Comparison of ENCODE assay signal across 2 cellular contexts in genomic region chr11:79393362-79394043, GRCh38.
TF ChIP-seq lines count a peak whose summit lies in the region.

No MANE protein-coding gene starts in this region.

TF ChIP-seq in GM12878, 131 proteins besides CTCF, POLR2A, EP300 and RAD21:
- no peak for TF ChIP-seq KAT2A (conservative IDR thresholded peaks at IDR 0.05; ENCODE audit: control insufficient read depth, low read depth, low read length)
- TF ChIP-seq BHLHE40 (IDR thresholded peaks at IDR 0.05; ENCODE audit: borderline replicate concordance in 1 of 2, low read depth in 2 of 2, low read length in 1 of 2): peak in 1 of 2 experiments; percentile 26; a peak in 1 of 4 replicates
- no peak for TF ChIP-seq ZNF207 (IDR thresholded peaks at IDR 0.05; ENCODE audit: borderline replicate concordance)
- TF ChIP-seq DPF2 (IDR thresholded peaks at IDR 0.05): 0 out of 2 replicates have a peak, but pooled peaks have one; percentile 25
- TF ChIP-seq IKZF1 (conservative IDR thresholded peaks at IDR 0.05): peak; percentile 43; the same call in 1 of the 2 replicates
- TF ChIP-seq JUND (IDR thresholded peaks at IDR 0.05; ENCODE audit: low read depth, low read length): no peak

TF ChIP-seq in HepG2, 621 proteins besides CTCF, POLR2A, EP300 and RAD21:
- TF ChIP-seq ELK4 (CRISPR knock-in tag; IDR thresholded peaks at IDR 0.05; ENCODE audit: borderline replicate concordance) (no peak), ZNF180 (CRISPR knock-in tag; IDR thresholded peaks at IDR 0.05; ENCODE audit: borderline replicate concordance, low read depth) (no peak), TFAP4 (IDR thresholded peaks at IDR 0.05; ENCODE audit: borderline replicate concordance, low read depth) (no peak), ZNF83 (CRISPR knock-in tag; IDR thresholded peaks at IDR 0.05; ENCODE audit: borderline replicate concordance) (no peak), ZNF326 (CRISPR knock-in tag; IDR thresholded peaks at IDR 0.05; ENCODE audit: borderline replicate concordance) (no peak), HNF4A (CRISPR knock-in tag; IDR thresholded peaks at IDR 0.05) (peak; percentile 60), ZNF510 (CRISPR knock-in tag; IDR thresholded peaks at IDR 0.05; ENCODE audit: low read depth) (no peak), ZNF644 (CRISPR knock-in tag; IDR thresholded peaks at IDR 0.05; ENCODE audit: low read depth) (0 out of 2 replicates have a peak, but pooled peaks have one; percentile 37), KDM5A (IDR thresholded peaks at IDR 0.05; ENCODE audit: borderline replicate concordance, low read length) (no peak), HNF4G (IDR thresholded peaks at IDR 0.05; ENCODE audit: borderline replicate concordance, low read depth, low read length) (0 out of 2 replicates have a peak, but pooled peaks have one; percentile 13), HNF4G (CRISPR knock-in tag; IDR thresholded peaks at IDR 0.05; ENCODE audit: borderline replicate concordance, low read depth) (no peak), MLLT10 (CRISPR knock-in tag; IDR thresholded peaks at IDR 0.05) (no peak), HNRNPH1 (optimal IDR thresholded peaks at IDR 0.05; ENCODE audit: low read depth, low read length) (no peak), ZSCAN29 (CRISPR knock-in tag; conservative IDR thresholded peaks at IDR 0.05) (no peak), ZC3H13 (CRISPR knock-in tag; IDR thresholded peaks at IDR 0.05) (no peak), JUNB (CRISPR knock-in tag; IDR thresholded peaks at IDR 0.05; ENCODE audit: borderline replicate concordance) (no peak), ZMAT3 (CRISPR knock-in tag; conservative IDR thresholded peaks at IDR 0.05) (no peak), ZNF292 (CRISPR knock-in tag; IDR thresholded peaks at IDR 0.05; ENCODE audit: borderline replicate concordance, low read depth) (no peak)
- TF ChIP-seq, protein P1, sequence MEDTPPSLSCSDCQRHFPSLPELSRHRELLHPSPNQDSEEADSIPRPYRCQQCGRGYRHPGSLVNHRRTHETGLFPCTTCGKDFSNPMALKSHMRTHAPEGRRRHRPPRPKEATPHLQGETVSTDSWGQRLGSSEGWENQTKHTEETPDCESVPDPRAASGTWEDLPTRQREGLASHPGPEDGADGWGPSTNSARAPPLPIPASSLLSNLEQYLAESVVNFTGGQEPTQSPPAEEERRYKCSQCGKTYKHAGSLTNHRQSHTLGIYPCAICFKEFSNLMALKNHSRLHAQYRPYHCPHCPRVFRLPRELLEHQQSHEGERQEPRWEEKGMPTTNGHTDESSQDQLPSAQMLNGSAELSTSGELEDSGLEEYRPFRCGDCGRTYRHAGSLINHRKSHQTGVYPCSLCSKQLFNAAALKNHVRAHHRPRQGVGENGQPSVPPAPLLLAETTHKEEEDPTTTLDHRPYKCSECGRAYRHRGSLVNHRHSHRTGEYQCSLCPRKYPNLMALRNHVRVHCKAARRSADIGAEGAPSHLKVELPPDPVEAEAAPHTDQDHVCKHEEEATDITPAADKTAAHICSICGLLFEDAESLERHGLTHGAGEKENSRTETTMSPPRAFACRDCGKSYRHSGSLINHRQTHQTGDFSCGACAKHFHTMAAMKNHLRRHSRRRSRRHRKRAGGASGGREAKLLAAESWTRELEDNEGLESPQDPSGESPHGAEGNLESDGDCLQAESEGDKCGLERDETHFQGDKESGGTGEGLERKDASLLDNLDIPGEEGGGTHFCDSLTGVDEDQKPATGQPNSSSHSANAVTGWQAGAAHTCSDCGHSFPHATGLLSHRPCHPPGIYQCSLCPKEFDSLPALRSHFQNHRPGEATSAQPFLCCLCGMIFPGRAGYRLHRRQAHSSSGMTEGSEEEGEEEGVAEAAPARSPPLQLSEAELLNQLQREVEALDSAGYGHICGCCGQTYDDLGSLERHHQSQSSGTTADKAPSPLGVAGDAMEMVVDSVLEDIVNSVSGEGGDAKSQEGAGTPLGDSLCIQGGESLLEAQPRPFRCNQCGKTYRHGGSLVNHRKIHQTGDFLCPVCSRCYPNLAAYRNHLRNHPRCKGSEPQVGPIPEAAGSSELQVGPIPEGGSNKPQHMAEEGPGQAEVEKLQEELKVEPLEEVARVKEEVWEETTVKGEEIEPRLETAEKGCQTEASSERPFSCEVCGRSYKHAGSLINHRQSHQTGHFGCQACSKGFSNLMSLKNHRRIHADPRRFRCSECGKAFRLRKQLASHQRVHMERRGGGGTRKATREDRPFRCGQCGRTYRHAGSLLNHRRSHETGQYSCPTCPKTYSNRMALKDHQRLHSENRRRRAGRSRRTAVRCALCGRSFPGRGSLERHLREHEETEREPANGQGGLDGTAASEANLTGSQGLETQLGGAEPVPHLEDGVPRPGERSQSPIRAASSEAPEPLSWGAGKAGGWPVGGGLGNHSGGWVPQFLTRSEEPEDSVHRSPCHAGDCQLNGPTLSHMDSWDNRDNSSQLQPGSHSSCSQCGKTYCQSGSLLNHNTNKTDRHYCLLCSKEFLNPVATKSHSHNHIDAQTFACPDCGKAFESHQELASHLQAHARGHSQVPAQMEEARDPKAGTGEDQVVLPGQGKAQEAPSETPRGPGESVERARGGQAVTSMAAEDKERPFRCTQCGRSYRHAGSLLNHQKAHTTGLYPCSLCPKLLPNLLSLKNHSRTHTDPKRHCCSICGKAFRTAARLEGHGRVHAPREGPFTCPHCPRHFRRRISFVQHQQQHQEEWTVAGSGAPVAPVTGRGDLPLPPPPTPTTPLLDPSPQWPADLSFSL (CRISPR knock-in tag; IDR thresholded peaks at IDR 0.05): peak; percentile 36; the same call in 1 of the 2 replicates
- TF ChIP-seq, protein P2, sequence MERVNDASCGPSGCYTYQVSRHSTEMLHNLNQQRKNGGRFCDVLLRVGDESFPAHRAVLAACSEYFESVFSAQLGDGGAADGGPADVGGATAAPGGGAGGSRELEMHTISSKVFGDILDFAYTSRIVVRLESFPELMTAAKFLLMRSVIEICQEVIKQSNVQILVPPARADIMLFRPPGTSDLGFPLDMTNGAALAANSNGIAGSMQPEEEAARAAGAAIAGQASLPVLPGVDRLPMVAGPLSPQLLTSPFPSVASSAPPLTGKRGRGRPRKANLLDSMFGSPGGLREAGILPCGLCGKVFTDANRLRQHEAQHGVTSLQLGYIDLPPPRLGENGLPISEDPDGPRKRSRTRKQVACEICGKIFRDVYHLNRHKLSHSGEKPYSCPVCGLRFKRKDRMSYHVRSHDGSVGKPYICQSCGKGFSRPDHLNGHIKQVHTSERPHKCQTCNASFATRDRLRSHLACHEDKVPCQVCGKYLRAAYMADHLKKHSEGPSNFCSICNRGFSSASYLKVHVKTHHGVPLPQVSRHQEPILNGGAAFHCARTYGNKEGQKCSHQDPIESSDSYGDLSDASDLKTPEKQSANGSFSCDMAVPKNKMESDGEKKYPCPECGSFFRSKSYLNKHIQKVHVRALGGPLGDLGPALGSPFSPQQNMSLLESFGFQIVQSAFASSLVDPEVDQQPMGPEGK (CRISPR knock-in tag; IDR thresholded peaks at IDR 0.05): 0 out of 2 replicates have a peak, but pooled peaks have one; percentile 26
- TF ChIP-seq, protein P3, sequence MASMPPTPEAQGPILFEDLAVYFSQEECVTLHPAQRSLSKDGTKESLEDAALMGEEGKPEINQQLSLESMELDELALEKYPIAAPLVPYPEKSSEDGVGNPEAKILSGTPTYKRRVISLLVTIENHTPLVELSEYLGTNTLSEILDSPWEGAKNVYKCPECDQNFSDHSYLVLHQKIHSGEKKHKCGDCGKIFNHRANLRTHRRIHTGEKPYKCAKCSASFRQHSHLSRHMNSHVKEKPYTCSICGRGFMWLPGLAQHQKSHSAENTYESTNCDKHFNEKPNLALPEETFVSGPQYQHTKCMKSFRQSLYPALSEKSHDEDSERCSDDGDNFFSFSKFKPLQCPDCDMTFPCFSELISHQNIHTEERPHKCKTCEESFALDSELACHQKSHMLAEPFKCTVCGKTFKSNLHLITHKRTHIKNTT (CRISPR knock-in tag; IDR thresholded peaks at IDR 0.05): no peak
- TF ChIP-seq, protein P4, sequence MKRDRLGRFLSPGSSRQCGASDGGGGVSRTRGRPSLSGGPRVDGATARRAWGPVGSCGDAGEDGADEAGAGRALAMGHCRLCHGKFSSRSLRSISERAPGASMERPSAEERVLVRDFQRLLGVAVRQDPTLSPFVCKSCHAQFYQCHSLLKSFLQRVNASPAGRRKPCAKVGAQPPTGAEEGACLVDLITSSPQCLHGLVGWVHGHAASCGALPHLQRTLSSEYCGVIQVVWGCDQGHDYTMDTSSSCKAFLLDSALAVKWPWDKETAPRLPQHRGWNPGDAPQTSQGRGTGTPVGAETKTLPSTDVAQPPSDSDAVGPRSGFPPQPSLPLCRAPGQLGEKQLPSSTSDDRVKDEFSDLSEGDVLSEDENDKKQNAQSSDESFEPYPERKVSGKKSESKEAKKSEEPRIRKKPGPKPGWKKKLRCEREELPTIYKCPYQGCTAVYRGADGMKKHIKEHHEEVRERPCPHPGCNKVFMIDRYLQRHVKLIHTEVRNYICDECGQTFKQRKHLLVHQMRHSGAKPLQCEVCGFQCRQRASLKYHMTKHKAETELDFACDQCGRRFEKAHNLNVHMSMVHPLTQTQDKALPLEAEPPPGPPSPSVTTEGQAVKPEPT (CRISPR knock-in tag; IDR thresholded peaks at IDR 0.05; ENCODE audit: low read depth): no peak
